Comparison of ENCODE assay signal across 8 cellular contexts in the genomic region with DNA sequence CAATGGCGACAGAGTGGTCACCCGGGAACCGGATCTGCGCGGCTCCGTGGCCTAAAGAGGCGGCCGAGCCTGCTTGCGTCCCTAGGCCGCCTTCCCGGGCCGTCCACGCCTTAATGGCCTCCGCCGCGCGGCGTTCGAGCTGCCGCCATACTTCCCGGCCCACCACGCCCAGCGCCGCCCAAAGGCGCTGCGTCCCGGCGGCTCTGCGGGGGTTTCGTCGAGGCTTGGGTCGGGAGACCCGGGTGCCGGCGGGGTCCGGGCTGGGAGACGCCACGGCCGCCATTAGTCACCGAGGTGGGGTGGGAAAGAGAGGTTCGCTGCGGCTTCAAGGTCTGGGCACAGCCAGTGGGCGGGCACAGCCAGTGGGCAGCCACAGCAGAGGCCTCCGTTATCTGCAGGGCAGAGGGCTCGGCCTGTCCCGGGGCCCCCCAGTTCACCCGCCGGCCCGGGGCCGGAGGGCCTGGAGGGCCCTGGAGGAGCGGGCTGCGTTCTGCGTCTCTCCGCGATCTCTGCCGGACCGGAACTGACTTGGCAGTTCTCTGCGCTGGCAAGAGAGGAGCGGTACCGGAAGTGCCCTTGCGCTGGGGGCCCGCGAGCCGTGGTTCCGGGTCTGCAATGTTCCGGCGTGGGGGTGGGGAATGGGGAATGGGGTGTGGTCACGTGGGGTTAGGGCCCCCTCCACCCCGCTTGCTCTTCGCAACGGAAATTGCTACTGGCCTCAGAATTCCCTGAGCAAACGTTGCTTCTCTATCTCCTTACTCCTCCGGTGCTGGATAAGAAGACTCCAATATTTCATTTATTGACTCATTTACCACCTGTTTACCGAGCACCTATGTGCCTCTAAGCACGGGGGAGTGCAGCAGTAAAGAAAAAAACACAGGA.
DNase-seq lines count a peak whose midpoint lies in the region; ATAC-seq and TF ChIP-seq lines count a peak whose summit lies in the region.

No MANE protein-coding gene starts in this region.

- DNase-seq in AG04449 (ENCODE audit: low read depth, low spot score): peak; percentile 29
- peak; percentile 93 for DNase-seq in NCI-H2227 treated with DMSO at 0.1 percent for 48 hours (lab: John Stamatoyannopoulos, UW)
- peak; percentile 75 to 86 (median 81) for DNase-seq in activated CD4-positive, CD25-positive, alpha-beta regulatory T cell (lab: John Stamatoyannopoulos, UW)
- peak in 60 of 61 donors; percentile 31 to 95 (median 86) for DNase-seq in caudate nucleus (lab: John Stamatoyannopoulos, UW)
- peak; percentile 83 for DNase-seq in islet precursor cell
- DNase-seq in stimulated activated CD4-positive, alpha-beta T cell treated with anti-CD3 and anti-CD28 coated beads, Interleukin-12 subunit alpha, Interleukin-12 subunit beta, amount 100 ng/mL, for 24 hours (ENCODE audit: low read depth in 2 of 2): peak; percentile 91 to 96

- CTCF ChIA-PET in AG04449 (lab: Yijun Ruan, JAX): interaction anchor here (1.4 to 1.9 kb wide), 2 partner anchors 58 to 88 kb away, joined by 4 to 5 read pairs; no protein-coding TSS in a partner anchor

- H3K4me3 ChIP-seq in AG04449 (ENCODE audit: low read depth, low read length): peak overlapping the region; percentile 79

- POLR2A ChIA-PET in AG04449 (lab: Yijun Ruan, JAX): interaction anchor here (1.3 kb wide), 1 partner anchor 59 kb away, joined by 5 read pairs; no protein-coding TSS in a partner anchor

- H3K27ac ChIP-seq in caudate nucleus (ENCODE audit: low read depth, low read length): peak overlapping the region; percentile 84

- TF ChIP-seq CTCF in AG04449 (IDR thresholded peaks at IDR 0.05; ENCODE audit: insufficient read depth, low read length, missing control alignments): no peak

- ATAC-seq in GM18907 (IDR thresholded peaks at IDR 0.05; ENCODE audit: unreplicated experiment): peak; percentile 96
- peak; percentile 90 for ATAC-seq in HG03175 (IDR thresholded peaks at IDR 0.05; ENCODE audit: unreplicated experiment)

Comparison
In these comparisons a context has a peak if more than half of its experiments do, and no peak if none do; other contexts are left out.
1. Peak in every context shown above with its lines: DNase-seq, ATAC-seq, H3K4me3 ChIP-seq and H3K27ac ChIP-seq.
2. DNase-seq: peak in every context shown above with its lines; median percentile 94 in stimulated activated CD4-positive, alpha-beta T cell treated with anti-CD3 and anti-CD28 coated beads, Interleukin-12 subunit alpha, Interleukin-12 subunit beta, amount 100 ng/mL, for 24 hours; 93 in NCI-H2227 treated with DMSO at 0.1 percent for 48 hours; 86 in caudate nucleus; 83 in islet precursor cell; 81 in activated CD4-positive, CD25-positive, alpha-beta regulatory T cell; 29 in AG04449.